ENCODE assay signal across 20 cellular contexts in the genomic region with DNA sequence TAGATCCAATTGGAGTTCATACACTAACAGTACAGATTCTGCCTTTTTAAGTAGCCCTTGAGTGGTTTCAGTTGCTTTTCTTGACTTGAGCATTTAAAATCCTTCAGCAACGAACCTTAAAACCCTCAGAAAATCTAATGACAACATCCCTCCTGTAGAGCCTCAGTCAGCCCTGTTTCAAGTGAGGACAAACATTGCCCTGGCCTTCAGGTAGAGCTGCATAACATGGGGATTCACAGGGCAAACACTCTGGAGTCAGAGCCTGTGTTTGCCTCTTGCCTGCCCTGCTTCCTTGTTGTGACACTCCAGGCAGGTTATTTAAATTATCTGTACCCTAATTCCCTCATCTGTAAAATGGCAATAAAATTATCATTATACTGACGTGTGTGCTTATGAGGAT.
"Had no signal": no experiment of that assay in that cellular context is flagged by ENCODE, and none has a peak within 500 bp of the region (broad histone marks: within the 10 kb centered on the region; RNA-seq: fewer than 3 reads in every experiment).

No MANE protein-coding gene starts in this region.

- H3K4me3 ChIP-seq: coronary artery, neural progenitor cell, right lobe of liver, skin epidermis, tibial nerve, vagina had no signal

- H3K27me3 ChIP-seq: tibial nerve, vagina had no signal

- H2AFZ ChIP-seq: neural progenitor cell had no signal

- H3K4me1 ChIP-seq: neural progenitor cell, right lobe of liver, tibial nerve, vagina had no signal

- FAIRE-seq: astrocyte, keratinocyte had no signal

- H3K27ac ChIP-seq: coronary artery, neural progenitor cell, right lobe of liver, skin epidermis, tibial nerve, vagina had no signal

- DNase-seq: activated CD4-positive, alpha-beta memory T cell treated with anti-CD3 and anti-CD28 coated beads for 36 hours; activated CD4-positive, alpha-beta T cell treated with anti-CD3 and anti-CD28 coated beads for 48 hours; activated naive CD4-positive, alpha-beta T cell treated with Interleukin-2 at 50 U/mL for 16 hours; activated naive CD8-positive, alpha-beta T cell treated with anti-CD3 and anti-CD28 coated beads for 36 hours; activated T-cell treated with anti-CD3 and anti-CD28 coated beads, Interleukin-2, amount 50 U/mL, for 48 hours; endodermal cell; foreskin fibroblast; naive thymus-derived CD8-positive, alpha-beta T cell; posterior cingulate gyrus; right lobe of liver; stimulated activated CD4-positive, alpha-beta T cell treated with anti-CD3 and anti-CD28 coated beads, Interleukin-2, amount 100 ng/mL, for 24 hours; stimulated activated naive CD8-positive, alpha-beta T cell treated with anti-CD3 and anti-CD28 coated beads, Interleukin-15, amount 100 ng/mL, for 72 hours had no signal

- ATAC-seq: naive thymus-derived CD8-positive, alpha-beta T cell; right lobe of liver; stimulated activated effector memory CD8-positive, alpha-beta T cell treated with anti-CD3 and anti-CD28 coated beads, Interleukin-12 subunit alpha, Interleukin-12 subunit beta, amount 100 ng/mL, for 72 hours; stimulated activated naive CD8-positive, alpha-beta T cell treated with anti-CD3 and anti-CD28 coated beads, Interleukin-15, amount 100 ng/mL, for 72 hours had no signal

- H3K9me3 ChIP-seq: right lobe of liver, tibial nerve, vagina had no signal

- H3K36me3 ChIP-seq: neural progenitor cell, right lobe of liver, tibial nerve, vagina had no signal

- H3K9ac ChIP-seq: neural progenitor cell had no signal

- H3K4me2 ChIP-seq: neural progenitor cell had no signal
